In genomic region chr2:28435796-28436425, GRCh38 we compare ENCODE assay signal across 14 cellular contexts. TPM values are rescaled to one million over a fixed set of nuclear protein-coding genes. Genes with fewer than 3 reads are reported as not detected.
DNase-seq lines count a peak whose midpoint lies in the region; ATAC-seq, FAIRE-seq and TF ChIP-seq lines count a peak whose summit lies in the region.
"Had no signal": no experiment of that assay in that cellular context is flagged by ENCODE, and none has a peak within 500 bp of the region (broad histone marks: within the 10 kb centered on the region; RNA-seq: fewer than 3 reads in every experiment).

No MANE protein-coding gene starts in this region.

- H3K36me3 ChIP-seq in breast epithelium (no peaks in the 10 kb centered on the region), HepG2 (replicated peaks in 1 of 2; ENCODE audit: control insufficient read depth in 1 of 2, insufficient read depth in 2 of 2, low read length in 2 of 2) (no peaks in the 10 kb centered on the region), suprapubic skin (no peaks in the 10 kb centered on the region)
- H3K36me3 ChIP-seq: WERI-Rb-1 had no signal

- peaks cover 17% of the 10 kb centered on the region for H3K4me1 Mint-ChIP-seq in activated CD4-positive, alpha-beta T cell treated with anti-CD3 and anti-CD28 coated beads for 36 hours

- no peaks in the 10 kb centered on the region for H3K9me3 ChIP-seq in breast epithelium
- H3K9me3 ChIP-seq in HepG2 (ENCODE audit: low read length), result peaks cover 8% of the 10 kb centered on the region; the same call in 1 of the 2 replicates
- H3K9me3 ChIP-seq in suprapubic skin, result no peaks in the 10 kb centered on the region

- peak; percentile 37 for FAIRE-seq in HepG2 (lab: Jason Lieb, UNC)
- FAIRE-seq in D721Med (lab: Jason Lieb, UNC), result no peak
- FAIRE-seq: G401.6 had no signal

- peaks cover 13% of the 10 kb centered on the region for H3K9me3 Mint-ChIP-seq in activated CD4-positive, alpha-beta T cell treated with anti-CD3 and anti-CD28 coated beads for 36 hours (ENCODE audit: low read depth)

- peak overlapping the region; percentile 32; the same call in 1 of the 2 replicates for H3K4me2 ChIP-seq in HepG2 (ENCODE audit: low read depth, low read length)

- no peak overlapping the region for H2AFZ ChIP-seq in HepG2 (ENCODE audit: low read length)

- no peaks in the 10 kb centered on the region for H3K79me2 ChIP-seq in HepG2 (ENCODE audit: insufficient read depth, low read length)

- no peak overlapping the region for H3K9ac ChIP-seq in HepG2 (ENCODE audit: insufficient read depth, low read depth, low read length)

- 28% methylated on average over 5 of the region's 6 CpGs for WGBS in HepG2 (ENCODE audit: low lambda C conversion rate)
- 76% methylated on average over 5 of the region's 6 CpGs for WGBS in suprapubic skin

- no peaks in the 10 kb centered on the region for H3K36me3 Mint-ChIP-seq in activated CD4-positive, alpha-beta T cell treated with anti-CD3 and anti-CD28 coated beads for 36 hours (ENCODE audit: low read depth)

- peak overlapping the region; percentile 29 for H3K27ac Mint-ChIP-seq in activated CD4-positive, alpha-beta T cell treated with anti-CD3 and anti-CD28 coated beads for 36 hours
- H3K27ac Mint-ChIP-seq: H9 had no signal

- H3K4me1 ChIP-seq in breast epithelium (peaks cover 5 to 9% of the 10 kb centered on the region in 2 donors), HepG2 (ENCODE audit: insufficient read depth, low read length) (peaks cover 43% of the 10 kb centered on the region), suprapubic skin (peaks cover 36% of the 10 kb centered on the region)

- no peak overlapping the region for H3K4me3 ChIP-seq in breast epithelium
- no peak overlapping the region for H3K4me3 ChIP-seq in HepG2 (replicated peaks in 1 of 3; ENCODE audit: insufficient read depth in 1 of 3, low read depth in 2 of 3, low read length in 3 of 3)
- H3K4me3 ChIP-seq in suprapubic skin, result no peak overlapping the region

- no peak for ATAC-seq in activated CD4-positive, alpha-beta T cell treated with anti-CD3 and anti-CD28 coated beads for 36 hours
- ATAC-seq in HepG2 (no peak), left ventricle myocardium superior (no peak)
- ATAC-seq: Panc1 had no signal

- TF ChIP-seq CTCF in breast epithelium (IDR thresholded peaks at IDR 0.05), result no peak
- TF ChIP-seq CTCF in HepG2 (CRISPR knock-in tag; IDR thresholded peaks at IDR 0.05), result no peak
- no peak for TF ChIP-seq CTCF in suprapubic skin (IDR thresholded peaks at IDR 0.05)
- no peak for TF ChIP-seq CTCF in D721Med (IDR thresholded peaks at IDR 0.05; ENCODE audit: insufficient read depth, missing control alignments)

- no peaks in the 10 kb centered on the region for H3K27me3 Mint-ChIP-seq in activated CD4-positive, alpha-beta T cell treated with anti-CD3 and anti-CD28 coated beads for 36 hours

- CTCF ChIA-PET in activated CD4-positive, alpha-beta T cell treated with anti-CD3 and anti-CD28 coated beads for 36 hours (lab: Charles Lee), result interaction anchor here (0.5 to 1.4 kb wide), 4 partner anchors 11 to 753 kb away, joined by 3 read pairs; no protein-coding TSS in a partner anchor
- CTCF ChIA-PET in HepG2 (lab: Yijun Ruan, JAX; ENCODE audit: low intra/inter-chr PET ratio, low total read pairs), result no interaction called here

- TF ChIP-seq RAD21 in HepG2 (CRISPR knock-in tag; IDR thresholded peaks at IDR 0.05), result no peak

- no TSS peak for BruUV-seq in HepG2 (replicated peaks; lab: Mats Ljungman, UMichigan)

- no peak overlapping the region for H3K4me3 Mint-ChIP-seq in activated CD4-positive, alpha-beta T cell treated with anti-CD3 and anti-CD28 coated beads for 36 hours
- H3K4me3 Mint-ChIP-seq: H9 had no signal

- no peak for TF ChIP-seq EP300 in HepG2 (IDR thresholded peaks at IDR 0.05; ENCODE audit: low read depth in 2 of 2, low read length in 2 of 2)
- no peak for TF ChIP-seq EP300 in HepG2 (CRISPR knock-in tag; IDR thresholded peaks at IDR 0.05; ENCODE audit: borderline replicate concordance)
- TF ChIP-seq EP300 in suprapubic skin (IDR thresholded peaks at IDR 0.05), result no peak

- TF ChIP-seq POLR2A in breast epithelium (IDR thresholded peaks at IDR 0.05) (no peak), HepG2 (IDR thresholded peaks at IDR 0.05; ENCODE audit: insufficient read depth in 1 of 2, low read depth in 2 of 2, low read length in 2 of 2) (no peak), suprapubic skin (IDR thresholded peaks at IDR 0.05) (no peak)

- POLR2A ChIA-PET in activated CD4-positive, alpha-beta T cell treated with anti-CD3 and anti-CD28 coated beads for 36 hours (lab: Charles Lee), result no interaction called here
- POLR2A ChIA-PET in HepG2 (lab: Yijun Ruan, JAX), result interaction anchor here (1.5 kb wide), 1 partner anchor 27 kb away, joined by 11 read pairs; no protein-coding TSS in a partner anchor

- no peaks in the 10 kb centered on the region for H4K20me1 ChIP-seq in HepG2 (ENCODE audit: insufficient read depth, low read length)

- no peak for DNase-seq in activated CD4-positive, alpha-beta T cell treated with anti-CD3 and anti-CD28 coated beads for 36 hours
- no peak for DNase-seq in activated CD4-positive, alpha-beta T cell treated with anti-CD3 and anti-CD28 coated beads for 4 hours
- DNase-seq in breast epithelium (ENCODE audit: low spot score in 2 of 2), result no peak
- no peak for DNase-seq in HepG2 (ENCODE audit: low spot score)
- no peak for DNase-seq in suprapubic skin (ENCODE audit: low spot score in 2 of 2)
- no peak for DNase-seq in left ventricle myocardium superior
- DNase-seq in HPDE6-E6E7 (ENCODE audit: extremely low spot score), result no peak
- no peak for DNase-seq in D721Med (ENCODE audit: insufficient read length, low spot score)
- DNase-seq: H9, left cardiac atrium, NCI-H2081 treated with DMSO at 0.1 percent for 48 hours, WERI-Rb-1 had no signal

- intact Hi-C loops in activated CD4-positive, alpha-beta T cell treated with anti-CD3 and anti-CD28 coated beads for 36 hours (cut with DNase I, micrococcal nuclease), result no loop called here
- intact Hi-C loops in breast epithelium (cut with DNase I; ENCODE audit: low total_unique reads) (no loop called here), HepG2 (cut with micrococcal nuclease; ENCODE audit: unreplicated experiment) (no loop called here), left ventricle myocardium superior (cut with micrococcal nuclease) (no loop called here)

- H3K27me3 ChIP-seq in breast epithelium (no peaks in the 10 kb centered on the region), HepG2 (ENCODE audit: control insufficient read depth in 1 of 2, insufficient read depth in 2 of 2, low read length in 2 of 2) (no peaks in the 10 kb centered on the region), suprapubic skin (no peaks in the 10 kb centered on the region)

- in situ Hi-C loops in HepG2 (cut with HindIII; ENCODE audit: extremely low pct_ligation_motif_present, low pct_unique_long_range_greater_than_20kb), result no loop called here

- H3K27ac ChIP-seq in breast epithelium (peak overlapping the region; percentile 93), HepG2 (ENCODE audit: extremely low read length, insufficient read depth, low read length) (no peak overlapping the region), suprapubic skin (peak overlapping the region; percentile 90)
- H3K27ac ChIP-seq: WERI-Rb-1 had no signal

RNA-seq across cellular contexts. Expression of gene FOSL2, which starts 43.3 kb away (rescaled TPM):
- 100 to 1,000 TPM; 135 to 225 TPM for total RNA-seq in activated CD4-positive, alpha-beta T cell treated with anti-CD3 and anti-CD28 coated beads for 36 hours
- total RNA-seq in breast epithelium, result 100 to 1,000 TPM; 106 to 116 (median 116) TPM
- 2.3 and 3.4 TPM in 2 replicates for total RNA-seq in HepG2 (2016; rRNA removed; fragmentation: Illumina TruSeq; extraction: Trizol)
- 0.53 and 0.61 TPM in 2 replicates for total RNA-seq in HepG2 (2016; cell fraction: cytosol; rRNA removed; fragmentation: Illumina TruSeq; extraction: Trizol; ENCODE audit: low read depth)
- 2.2 and 4.1 TPM in 2 replicates for total RNA-seq in HepG2 (2016; cell fraction: insoluble cytoplasmic fraction; rRNA removed; fragmentation: Illumina TruSeq; extraction: Trizol)
- 1.3 and 1.4 TPM in 2 replicates for total RNA-seq in HepG2 (2016; cell fraction: membrane; rRNA removed; fragmentation: Illumina TruSeq; extraction: Trizol)
- 3.7 and 5.1 TPM in 2 replicates for total RNA-seq in HepG2 (2016; cell fraction: nucleus; rRNA removed; fragmentation: Illumina TruSeq; extraction: Trizol)
- 18.1 and 20.1 TPM in 2 replicates for polyA plus RNA-seq in HepG2 (2011; rRNA removed)
- polyA plus RNA-seq in HepG2 (2011; cell fraction: cytosol; rRNA removed), result 10.9 and 11.2 TPM in 2 replicates
- polyA plus RNA-seq in HepG2 (2011; cell fraction: nucleus; rRNA removed), result 37.0 and 47.3 TPM in 2 replicates
- 25.1 and 31.2 TPM in 2 replicates for polyA plus RNA-seq in HepG2 (2012)
- polyA plus RNA-seq in HepG2 (2016; cell fraction: cytosol; fragmentation: Illumina TruSeq; extraction: Trizol; ENCODE audit: low read depth), result 0.21 and 0.26 TPM in 2 replicates
- 2.0 and 2.4 TPM in 2 replicates for polyA plus RNA-seq in HepG2 (2016; cell fraction: insoluble cytoplasmic fraction; fragmentation: Illumina TruSeq; extraction: Trizol; ENCODE audit: low read depth)
- polyA plus RNA-seq in HepG2 (2016; cell fraction: membrane; fragmentation: Illumina TruSeq; extraction: Trizol; ENCODE audit: low read depth), result 0.46 and 0.51 TPM in 2 replicates
- polyA plus RNA-seq in HepG2 (2016; cell fraction: nucleus; fragmentation: Illumina TruSeq; extraction: Trizol; ENCODE audit: insufficient read depth, low read depth), result 3.9 and 4.9 TPM in 2 replicates
- 62.9 and 84.8 TPM in 2 replicates for polyA minus RNA-seq in HepG2 (2011; rRNA and poly(A)+ RNA removed; ENCODE audit: low replicate concordance)
- 27.1 and 28.7 TPM in 2 replicates for polyA minus RNA-seq in HepG2 (2011; cell fraction: cytosol; rRNA and poly(A)+ RNA removed)
- polyA minus RNA-seq in HepG2 (2011; cell fraction: nucleus; rRNA and poly(A)+ RNA removed), result 47.9 and 53.6 TPM in 2 replicates
- 100 to 1,000 TPM; 298 to 370 (median 337) TPM for total RNA-seq in suprapubic skin
- 45.7 TPM for total RNA-seq in left ventricle myocardium superior

RNA-seq across cellular contexts. Expression of gene PLB1, which starts 59.9 kb away (rescaled TPM):
- total RNA-seq in activated CD4-positive, alpha-beta T cell treated with anti-CD3 and anti-CD28 coated beads for 36 hours, result 1 to 10 TPM in 1 of 2 experiments, under 1 TPM in 1; 0.87 to 1.1 TPM
- total RNA-seq in breast epithelium (10 to 100 TPM in 1 of 3 donors, 1 to 10 TPM in 2; 5.6 to 11.9 (median 8.8) TPM), HepG2 (2016; rRNA removed; fragmentation: Illumina TruSeq; extraction: Trizol) (0.17 and 0.20 TPM in 2 replicates), suprapubic skin (10 to 100 TPM in 1 of 4 donors, 1 to 10 TPM in 3; 3.9 to 21.6 (median 9.1) TPM), left ventricle myocardium superior (3.3 TPM)
- 0.09 and 0.20 TPM in 2 replicates for total RNA-seq in HepG2 (2016; cell fraction: cytosol; rRNA removed; fragmentation: Illumina TruSeq; extraction: Trizol; ENCODE audit: low read depth)
- 0.12 and 0.41 TPM in 2 replicates for total RNA-seq in HepG2 (2016; cell fraction: insoluble cytoplasmic fraction; rRNA removed; fragmentation: Illumina TruSeq; extraction: Trizol)
- total RNA-seq in HepG2 (2016; cell fraction: membrane; rRNA removed; fragmentation: Illumina TruSeq; extraction: Trizol), result 0.25 and 0.31 TPM in 2 replicates
- 0.31 and 0.50 TPM in 2 replicates for total RNA-seq in HepG2 (2016; cell fraction: nucleus; rRNA removed; fragmentation: Illumina TruSeq; extraction: Trizol)
- 0.99 and 1.8 TPM in 2 replicates for polyA plus RNA-seq in HepG2 (2011; rRNA removed)
- polyA plus RNA-seq in HepG2 (2011; cell fraction: cytosol; rRNA removed), result 0.29 and 0.58 TPM in 2 replicates
- polyA plus RNA-seq in HepG2 (2011; cell fraction: nucleus; rRNA removed), result 4.4 and 5.8 TPM in 2 replicates
- 0.13 and 0.15 TPM in 2 replicates for polyA plus RNA-seq in HepG2 (2012)
- polyA plus RNA-seq in HepG2 (2016; cell fraction: cytosol; fragmentation: Illumina TruSeq; extraction: Trizol; ENCODE audit: low read depth), result 0.06 and 0.43 TPM in 2 replicates
- polyA plus RNA-seq in HepG2 (2016; cell fraction: insoluble cytoplasmic fraction; fragmentation: Illumina TruSeq; extraction: Trizol; ENCODE audit: low read depth), result 0.14 and 0.59 TPM in 2 replicates
- 0.12 and 0.13 TPM in 2 replicates for polyA plus RNA-seq in HepG2 (2016; cell fraction: membrane; fragmentation: Illumina TruSeq; extraction: Trizol; ENCODE audit: low read depth)
- 0.21 and 0.93 TPM in 2 replicates for polyA plus RNA-seq in HepG2 (2016; cell fraction: nucleus; fragmentation: Illumina TruSeq; extraction: Trizol; ENCODE audit: insufficient read depth, low read depth)
- polyA minus RNA-seq in HepG2 (2011; rRNA and poly(A)+ RNA removed; ENCODE audit: low replicate concordance), result 0.70 and 6.0 TPM in 2 replicates
- polyA minus RNA-seq in HepG2 (2011; cell fraction: cytosol; rRNA and poly(A)+ RNA removed), result 0.20 and 0.88 TPM in 2 replicates
- 2.1 and 3.5 TPM in 2 replicates for polyA minus RNA-seq in HepG2 (2011; cell fraction: nucleus; rRNA and poly(A)+ RNA removed)
- total RNA-seq: H9 had no signal
